13 cellular contexts compared by ENCODE assay signal in the genomic region with DNA sequence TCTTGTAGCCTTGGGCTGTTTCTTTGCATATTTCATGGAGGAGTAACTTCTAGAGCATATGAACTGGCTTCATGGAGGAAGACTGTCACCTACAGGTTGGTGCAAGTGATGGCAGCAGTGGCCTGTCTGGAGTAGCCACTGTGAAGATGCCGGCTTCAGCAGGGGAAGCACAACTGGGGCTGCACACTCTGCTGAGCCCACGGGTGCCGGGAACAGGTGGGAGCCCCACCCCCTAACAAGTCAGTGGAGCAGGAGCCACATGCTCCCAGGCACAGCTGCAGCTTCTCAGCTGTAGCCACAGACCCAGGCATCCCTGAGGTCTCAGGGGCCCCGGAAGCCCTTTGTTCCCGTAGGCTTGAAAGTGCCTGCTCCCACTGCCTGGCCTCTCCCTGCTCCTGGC. TPM values are rescaled to one million over a fixed set of nuclear protein-coding genes. Genes with fewer than 3 reads are reported as not detected.
A peak's percentile ranks its signal among the peaks of the same experiment; 100 is the strongest.
DNase-seq lines count a peak whose midpoint lies in the region; ATAC-seq, FAIRE-seq and TF ChIP-seq lines count a peak whose summit lies in the region.
"Had no signal": no experiment of that assay in that cellular context is flagged by ENCODE, and none has a peak within 500 bp of the region (broad histone marks: within the 10 kb centered on the region; RNA-seq: fewer than 3 reads in every experiment).

No MANE protein-coding gene starts in this region.

- H3K36me3 ChIP-seq in brain microvascular endothelial cell (replicated peaks) (no peaks in the 10 kb centered on the region), lung (ENCODE audit: control insufficient read depth in 2 of 2, insufficient read depth in 2 of 2, low read length in 2 of 2) (no peaks in the 10 kb centered on the region)
- H3K36me3 ChIP-seq: esophagus squamous epithelium, suprapubic skin had no signal

- TF ChIP-seq POLR2A in GM12891 (IDR thresholded peaks at IDR 0.05; ENCODE audit: low read depth, low read length) = no peak

- no peak overlapping the region for H3K27ac ChIP-seq in brain microvascular endothelial cell
- H3K27ac ChIP-seq in lung (ENCODE audit: low read depth in 1 of 2, low read length in 1 of 2) = no peak overlapping the region
- H3K27ac ChIP-seq: esophagus squamous epithelium, suprapubic skin had no signal

- H3K4me3 ChIP-seq in brain microvascular endothelial cell (ENCODE audit: low read depth, low read length) (no peak overlapping the region), lung (no peak overlapping the region)
- H3K4me3 ChIP-seq: esophagus squamous epithelium, suprapubic skin had no signal

- H3K27me3 ChIP-seq in brain microvascular endothelial cell (replicated peaks) = no peaks in the 10 kb centered on the region
- H3K27me3 ChIP-seq in lung (ENCODE audit: control insufficient read depth, insufficient read depth) = no peaks in the 10 kb centered on the region
- H3K27me3 ChIP-seq: suprapubic skin had no signal

- in situ Hi-C loops in brain microvascular endothelial cell (cut with HindIII; ENCODE audit: low pct_ligation_motif_present, low sequenced_read_pairs) = no loop called here

- DNase-seq in ELF-1 (ENCODE audit: low read depth, low spot score) (peak; percentile 16), HT1080 (ENCODE audit: low read depth) (peak; percentile 32), brain microvascular endothelial cell (peak; percentile 13), lung (ENCODE audit: low spot score) (no peak), NCI-H2196 treated with DMSO at 0.1 percent for 48 hours (lab: John Stamatoyannopoulos, UW; ENCODE audit: unreplicated experiment) (no peak), DMS153 treated with DMSO at 0.1 percent for 48 hours (lab: John Stamatoyannopoulos, UW; ENCODE audit: unreplicated experiment) (no peak), Ammon's horn (ENCODE audit: low spot score) (no peak), GM12891 (ENCODE audit: insufficient read length, low spot score) (no peak)
- DNase-seq: esophagus squamous epithelium, NCI-H1694 treated with DMSO at 0.1 percent for 48 hours, posterior cingulate gyrus had no signal

- ATAC-seq in lung (ENCODE audit: insufficient read depth, low FRiP score) = no peak

- 85 to 93% methylated on average over 5 of the region's 5 CpGs for WGBS in lung, 2 donors

- no peaks in the 10 kb centered on the region for H3K4me1 ChIP-seq in lung (ENCODE audit: control insufficient read depth in 2 of 2, insufficient read depth in 2 of 2, low read length in 2 of 2)
- H3K4me1 ChIP-seq: esophagus squamous epithelium, suprapubic skin had no signal

- no peak for FAIRE-seq in GM12891 (lab: Jason Lieb, UNC)

- no peaks in the 10 kb centered on the region for H3K9me3 ChIP-seq in lung (ENCODE audit: control insufficient read depth in 2 of 2, insufficient read depth in 1 of 2, low read length in 1 of 2)

- TF ChIP-seq CTCF in brain microvascular endothelial cell (IDR thresholded peaks at IDR 0.05; ENCODE audit: low read depth, low read length, missing control alignments) (peak; percentile 70), lung (IDR thresholded peaks at IDR 0.05; ENCODE audit: control extremely low read depth, extremely low read depth) (peak; percentile 15)

TF ChIP-seq in GM12891, 5 proteins besides CTCF, POLR2A, EP300 and RAD21:
- TF ChIP-seq POU2F2 (IDR thresholded peaks at IDR 0.05; ENCODE audit: low read depth, low read length) (no peak), TAF1 (IDR thresholded peaks at IDR 0.05; ENCODE audit: low read depth, low read length) (no peak), PAX5 (IDR thresholded peaks at IDR 0.05; ENCODE audit: insufficient read depth, low read length, severe bottlenecking) (no peak), SPI1 (IDR thresholded peaks at IDR 0.05; ENCODE audit: low read depth, low read length) (no peak), POLR2AphosphoS5 (IDR thresholded peaks at IDR 0.05; ENCODE audit: low read depth, low read length) (no peak)
TF ChIP-seq in GM12891: peak in this region for 0.

RNA-seq across cellular contexts. Expression of a gene that starts 43.2 kb away (rescaled TPM):
- total RNA-seq in HT1080 (2014; rRNA removed; shearing (Covaris generic)) = not detected in 2 replicates
- not detected in 2 replicates for polyA plus RNA-seq in HT1080 (2015; cell fraction: cytosol; rRNA removed)
- polyA plus RNA-seq in HT1080 (2015; cell fraction: nucleus; rRNA removed) = not detected in 2 replicates
- not detected for total RNA-seq in lung
- not detected for polyA plus RNA-seq in lung
- polyA plus RNA-seq in GM12891 (2012; ENCODE audit: low read depth, missing spikeins) = not detected
- total RNA-seq: activated CD8-positive, alpha-beta memory T cell treated with anti-CD3 and anti-CD28 coated beads for 36 hours; esophagus squamous epithelium; suprapubic skin had no signal

Comparison
In these comparisons a context has a peak if more than half of its experiments do, and no peak if none do; other contexts are left out.
1. DNase-seq: peak in ELF-1 (single experiment), HT1080 (single experiment) and brain microvascular endothelial cell (single experiment); none in lung (single experiment), NCI-H2196 treated with DMSO at 0.1 percent for 48 hours (single experiment), DMS153 treated with DMSO at 0.1 percent for 48 hours (single experiment), Ammon's horn (single experiment) and GM12891 (single experiment).